Comparison of ENCODE assay signal across 24 cellular contexts in genomic region chr12:113819495-113819894, GRCh38.
"Had no signal": no experiment of that assay in that cellular context is flagged by ENCODE, and none has a peak within 500 bp of the region (broad histone marks: within the 10 kb centered on the region; RNA-seq: fewer than 3 reads in every experiment).

No MANE protein-coding gene starts in this region.

- H3K4me1 ChIP-seq: colonic mucosa, esophagus squamous epithelium, heart right ventricle, left ventricle myocardium inferior, lower lobe of right lung, parathyroid adenoma, right atrium auricular region, transverse colon, upper lobe of right lung, uterus had no signal

- DNase-seq: caudate nucleus; colonic mucosa; effector memory CD4-positive, alpha-beta T cell; esophagus squamous epithelium; foreskin melanocyte; heart right ventricle; hippocampal formation; kidney glomerular epithelial cell; left colon; left ventricle myocardium inferior; lower lobe of right lung; mucosa of descending colon; naive B cell; stimulated activated CD4-positive, alpha-beta T cell treated with anti-CD3 and anti-CD28 coated beads, Interleukin-4, amount 100 ng/mL, for 4 hours; stimulated activated naive B cell treated with anti-CD40 and anti-IgM and Interleukin-4, amounts not matched to agents 10 μg/mL and 1 μg/mL and 100 μg/mL, for 72 hours; transverse colon; upper lobe of right lung; uterus had no signal

- H3K9me3 Mint-ChIP-seq: mesothelial cell of epicardium; naive B cell; nephron; stimulated activated naive B cell treated with anti-CD40 and anti-IgM and Interleukin-4, amounts not matched to agents 10 μg/mL and 1 μg/mL and 100 μg/mL, for 72 hours; stimulated activated naive CD8-positive, alpha-beta T cell treated with anti-CD3 and anti-CD28 coated beads, Interleukin-15, Interleukin-2, amounts not matched to agents 100 ng/mL and 50 ng/mL, for 24 hours had no signal

- H3K4me3 Mint-ChIP-seq: mesothelial cell of epicardium; nephron; stimulated activated naive B cell treated with anti-CD40 and anti-IgM and Interleukin-4, amounts not matched to agents 10 μg/mL and 1 μg/mL and 100 μg/mL, for 72 hours; stimulated activated naive CD8-positive, alpha-beta T cell treated with anti-CD3 and anti-CD28 coated beads, Interleukin-15, Interleukin-2, amounts not matched to agents 100 ng/mL and 50 ng/mL, for 24 hours had no signal

- H3K9ac ChIP-seq: parathyroid adenoma had no signal

- H3K9me3 ChIP-seq: colonic mucosa, esophagus squamous epithelium, heart right ventricle, left ventricle myocardium inferior, lower lobe of right lung, mucosa of descending colon, right atrium auricular region, thoracic aorta, transverse colon, upper lobe of right lung, uterus had no signal

- H3K27me3 Mint-ChIP-seq: naive B cell; stimulated activated naive B cell treated with anti-CD40 and anti-IgM and Interleukin-4, amounts not matched to agents 10 μg/mL and 1 μg/mL and 100 μg/mL, for 72 hours; stimulated activated naive CD8-positive, alpha-beta T cell treated with anti-CD3 and anti-CD28 coated beads, Interleukin-15, Interleukin-2, amounts not matched to agents 100 ng/mL and 50 ng/mL, for 24 hours had no signal

- H3K36me3 ChIP-seq: colonic mucosa, right atrium auricular region, thoracic aorta, uterus had no signal

- H3K27ac ChIP-seq: colonic mucosa, esophagus squamous epithelium, heart right ventricle, left ventricle myocardium inferior, lower lobe of right lung, parathyroid adenoma, right atrium auricular region, thoracic aorta, transverse colon, upper lobe of right lung, uterus had no signal

- ATAC-seq: heart right ventricle; left colon; lower lobe of right lung; mucosa of descending colon; stimulated activated naive B cell treated with anti-CD40 and anti-IgM and Interleukin-4, amounts not matched to agents 10 μg/mL and 1 μg/mL and 100 μg/mL, for 72 hours; upper lobe of right lung had no signal

- H3K4me1 Mint-ChIP-seq: mesothelial cell of epicardium; stimulated activated naive B cell treated with anti-CD40 and anti-IgM and Interleukin-4, amounts not matched to agents 10 μg/mL and 1 μg/mL and 100 μg/mL, for 72 hours had no signal

- H3K27me3 ChIP-seq: colonic mucosa, esophagus squamous epithelium, heart right ventricle, right atrium auricular region, transverse colon, upper lobe of right lung, uterus had no signal

- H3K4me3 ChIP-seq: colonic mucosa, esophagus squamous epithelium, heart right ventricle, left ventricle myocardium inferior, lower lobe of right lung, mucosa of descending colon, right atrium auricular region, thoracic aorta, transverse colon, upper lobe of right lung, uterus had no signal

- H3K27ac Mint-ChIP-seq: mesothelial cell of epicardium; nephron; stimulated activated naive B cell treated with anti-CD40 and anti-IgM and Interleukin-4, amounts not matched to agents 10 μg/mL and 1 μg/mL and 100 μg/mL, for 72 hours; stimulated activated naive CD8-positive, alpha-beta T cell treated with anti-CD3 and anti-CD28 coated beads, Interleukin-15, Interleukin-2, amounts not matched to agents 100 ng/mL and 50 ng/mL, for 24 hours had no signal
